ENCODE assay signal across 13 cellular contexts in the genomic region with DNA sequence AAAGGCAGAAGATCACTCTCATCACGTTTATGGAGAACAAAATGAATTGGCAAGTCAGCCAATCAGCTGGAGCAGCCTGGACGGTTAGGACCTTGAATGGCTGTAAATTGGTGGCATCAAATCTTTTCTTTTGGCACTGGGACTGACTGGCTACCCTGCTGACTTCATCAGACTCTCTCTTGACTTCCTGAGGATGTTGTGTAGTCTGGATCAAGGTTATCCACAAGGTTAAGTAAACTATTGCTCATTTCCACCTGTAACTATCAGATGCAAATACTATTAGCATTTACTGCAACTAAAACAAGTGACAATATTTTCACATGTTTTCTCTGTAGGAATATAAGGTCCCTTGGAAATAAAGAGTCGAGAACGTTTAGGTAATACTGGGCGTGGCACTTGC.
DNase-seq lines count a peak whose midpoint lies in the region; ATAC-seq and TF ChIP-seq lines count a peak whose summit lies in the region.
"Had no signal": no experiment of that assay in that cellular context is flagged by ENCODE, and none has a peak within 500 bp of the region (broad histone marks: within the 10 kb centered on the region; RNA-seq: fewer than 3 reads in every experiment).

No MANE protein-coding gene starts in this region.

- H3K4me2 ChIP-seq in DND-41 (ENCODE audit: insufficient read depth, low read length), result no peak overlapping the region

- TF ChIP-seq CTCF in DND-41 (IDR thresholded peaks at IDR 0.05; ENCODE audit: borderline replicate concordance, extremely low read depth, low read length, poor library complexity, severe bottlenecking), result no peak
- TF ChIP-seq CTCF in fibroblast of pulmonary artery (IDR thresholded peaks at IDR 0.05; ENCODE audit: low read length, missing control alignments), result no peak
- no peak for TF ChIP-seq CTCF in coronary artery (IDR thresholded peaks at IDR 0.05)

- no peaks in the 10 kb centered on the region for H4K20me1 ChIP-seq in DND-41 (ENCODE audit: insufficient read depth, low read length)

- peak overlapping the region; percentile 83 for H3K27ac ChIP-seq in DND-41 (ENCODE audit: low read length)
- H3K27ac ChIP-seq in coronary artery, result peak overlapping the region in 1 of 2 donors; percentile 53
- H3K27ac ChIP-seq: C4-2B had no signal

- H3K4me3 ChIP-seq in DND-41 (ENCODE audit: low read depth in 1 of 2, low read length in 2 of 2) (no peak overlapping the region), fibroblast of pulmonary artery (replicated peaks; ENCODE audit: low read depth, low read length) (no peak overlapping the region), coronary artery (no peak overlapping the region)

- no peaks in the 10 kb centered on the region for H3K27me3 ChIP-seq in DND-41 (ENCODE audit: insufficient read depth, low read length, poor library complexity)

- H3K79me2 ChIP-seq in DND-41 (ENCODE audit: insufficient read depth, low read length), result no peaks in the 10 kb centered on the region

- H3K9me3 ChIP-seq in DND-41 (ENCODE audit: insufficient read depth, low read length, severe bottlenecking), result no peaks in the 10 kb centered on the region

- no peaks in the 10 kb centered on the region for H3K36me3 ChIP-seq in DND-41 (ENCODE audit: insufficient read depth, low read length)

- no peak for ATAC-seq in DND-41 (ENCODE audit: insufficient read depth, low read depth)
- no peak for ATAC-seq in HG02840 (IDR thresholded peaks at IDR 0.05; ENCODE audit: low FRiP score, unreplicated experiment)

- no peak overlapping the region for H2AFZ ChIP-seq in DND-41 (ENCODE audit: low read depth, low read length)

- H3K4me1 ChIP-seq in DND-41 (ENCODE audit: insufficient read depth, low read length), result peaks cover 39% of the 10 kb centered on the region

- no peak overlapping the region for H3K9ac ChIP-seq in DND-41 (ENCODE audit: low read depth, low read length)

- DNase-seq in DND-41 (no peak), NCI-H748 (lab: John Stamatoyannopoulos, UW; ENCODE audit: unreplicated experiment) (peak; percentile 38), fibroblast of pulmonary artery (ENCODE audit: low read depth) (peak; percentile 21), pulmonary artery endothelial cell (ENCODE audit: low read depth, low spot score) (peak; percentile 90), cerebellum (ENCODE audit: low spot score) (no peak), coronary artery (ENCODE audit: low spot score) (no peak)
- DNase-seq: GOT3, NCI-H1105 treated with DMSO at 0.1 percent for 48 hours, NCI-H2029 treated with DMSO at 0.1 percent for 48 hours, NCI-H2171 treated with DMSO at 0.1 percent for 48 hours, NCI-H446 treated with DMSO at 0.1 percent for 48 hours had no signal

Comparison
In these comparisons a context has a peak if more than half of its experiments do, and no peak if none do; other contexts are left out.
1. DNase-seq: peak in NCI-H748 (single experiment), fibroblast of pulmonary artery (single experiment) and pulmonary artery endothelial cell (single experiment); none in DND-41 (single experiment), cerebellum (single experiment) and coronary artery (single experiment).